In genomic region chr6:34022250-34022872, GRCh38 we compare ENCODE assay signal across 23 cellular contexts.
DNase-seq lines count a peak whose midpoint lies in the region; ATAC-seq, FAIRE-seq and TF ChIP-seq lines count a peak whose summit lies in the region.
"Had no signal": no experiment of that assay in that cellular context is flagged by ENCODE, and none has a peak within 500 bp of the region (broad histone marks: within the 10 kb centered on the region; RNA-seq: fewer than 3 reads in every experiment).

No MANE protein-coding gene starts in this region.

- H4K91ac ChIP-seq in H1 (replicated peaks; ENCODE audit: insufficient read length, low read length) (no peak overlapping the region), trophoblast cell (ENCODE audit: low read depth, low read length) (no peak overlapping the region)

- H3K27me3 ChIP-seq in H1 (replicated peaks in 1 of 4; ENCODE audit: control insufficient read depth in 3 of 4, extremely low read depth in 1 of 4, insufficient read depth in 3 of 4, low read length in 3 of 4), result peaks cover 0 to 2% (median 0%) of the 10 kb centered on the region in 4 experiments; a peak in 3 of 7 replicates
- H3K27me3 ChIP-seq in trophoblast cell (ENCODE audit: insufficient read depth, low read length), result no peaks in the 10 kb centered on the region
- peaks cover 7% of the 10 kb centered on the region for H3K27me3 ChIP-seq in lower lobe of right lung (ENCODE audit: low read depth)

- H3K79me2 ChIP-seq in H1 (ENCODE audit: control insufficient read depth in 1 of 2, insufficient read depth in 2 of 2, low read length in 2 of 2) (no peaks in the 10 kb centered on the region), trophoblast cell (ENCODE audit: control insufficient read depth, insufficient read depth, low read length, poor library complexity) (no peaks in the 10 kb centered on the region)

- H2BK120ac ChIP-seq in H1 (replicated peaks; ENCODE audit: low read depth, low read length) (no peak overlapping the region), trophoblast cell (ENCODE audit: insufficient read depth, low read length, poor library complexity) (no peak overlapping the region)

- TF ChIP-seq CTCF in H1 (IDR thresholded peaks at IDR 0.05; ENCODE audit: control extremely low read depth in 1 of 3, insufficient read depth in 1 of 3, low read depth in 1 of 3, low read length in 3 of 3) (no peak), nephron (IDR thresholded peaks at IDR 0.05; ENCODE audit: unreplicated experiment in 3 of 3) (no peak), lower lobe of right lung (IDR thresholded peaks at IDR 0.05) (no peak)

- H3K36me3 ChIP-seq in H1 (ENCODE audit: control insufficient read depth in 2 of 4, insufficient read depth in 4 of 4, low read length in 3 of 4) (no peaks in the 10 kb centered on the region), trophoblast cell (ENCODE audit: control insufficient read depth in 1 of 2, insufficient read depth in 2 of 2, low read length in 2 of 2) (no peaks in the 10 kb centered on the region), lower lobe of right lung (no peaks in the 10 kb centered on the region)
- H3K36me3 ChIP-seq: SJCRH30 had no signal

- H3K27ac ChIP-seq in H1 (ENCODE audit: low read depth, low read length) (no peak overlapping the region), trophoblast cell (ENCODE audit: low read depth, low read length) (no peak overlapping the region), lower lobe of right lung (no peak overlapping the region)
- H3K27ac ChIP-seq: C4-2B, HL-60, SJCRH30 had no signal

- H3K4ac ChIP-seq in H1 (replicated peaks; ENCODE audit: insufficient read length, low read depth, low read length) (no peak overlapping the region), trophoblast cell (ENCODE audit: low read depth, low read length) (no peak overlapping the region)

- H3K79me1 ChIP-seq in H1 (ENCODE audit: low read depth, low read length), result no peaks in the 10 kb centered on the region
- no peaks in the 10 kb centered on the region for H3K79me1 ChIP-seq in trophoblast cell (ENCODE audit: low read length)

- H2BK12ac ChIP-seq in H1 (ENCODE audit: low read depth, low read length) (no peak overlapping the region), trophoblast cell (ENCODE audit: low read length) (no peak overlapping the region)

- H4K8ac ChIP-seq in H1 (ENCODE audit: extremely low read depth, insufficient read depth, low read length) (peak overlapping the region; percentile 19), trophoblast cell (ENCODE audit: low read depth, low read length) (no peak overlapping the region)

- H3K4me3 Mint-ChIP-seq in nephron, result no peak overlapping the region
- H3K4me3 Mint-ChIP-seq: CD8-positive, alpha-beta memory T cell had no signal

- H3K9me3 Mint-ChIP-seq in nephron, result no peaks in the 10 kb centered on the region

- H3K4me1 ChIP-seq in H1 (replicated peaks in 1 of 4; ENCODE audit: control insufficient read depth in 3 of 4, insufficient read depth in 4 of 4, low read length in 3 of 4), result no peaks in the 10 kb centered on the region; a peak in 1 of 7 replicates
- H3K4me1 ChIP-seq in trophoblast cell (ENCODE audit: control insufficient read depth in 1 of 2, insufficient read depth in 2 of 2, low read length in 2 of 2), result no peaks in the 10 kb centered on the region
- no peaks in the 10 kb centered on the region for H3K4me1 ChIP-seq in lower lobe of right lung
- H3K4me1 ChIP-seq: SJCRH30 had no signal

- 89% methylated on average over 22 of the region's 22 CpGs; no CpG with 5 or more reads in 1 of the 2 experiments for WGBS in H1 (ENCODE audit: extremely low coverage in 1 of 2, insufficient coverage in 1 of 2, insufficient read length in 1 of 2, insufficient replicate concordance in 2 of 2, low coverage in 1 of 2, low lambda C conversion rate in 2 of 2, missing lambda C conversion rate in 1 of 2), 2 experiments
- WGBS in trophoblast cell (ENCODE audit: extremely low coverage, insufficient coverage, insufficient read length), result no CpG with 5 or more reads among the region's 22 CpGs

- no peak for TF ChIP-seq POLR2A in H1 (IDR thresholded peaks at IDR 0.05; ENCODE audit: control extremely low read depth in 1 of 2, low read depth in 2 of 2, low read length in 2 of 2)

- peak overlapping the region; percentile 32; the same call in 1 of the 2 replicates for H2BK20ac ChIP-seq in H1 (ENCODE audit: low read length)

- no peak overlapping the region for H2AFZ ChIP-seq in H1 (ENCODE audit: low read length)
- no peak overlapping the region for H2AFZ ChIP-seq in trophoblast cell (ENCODE audit: insufficient read depth, low read length, poor library complexity)

- no peak overlapping the region for H2BK15ac ChIP-seq in H1 (ENCODE audit: low read length)

- H2AK5ac ChIP-seq in H1 (ENCODE audit: low read depth, low read length) (no peak overlapping the region), trophoblast cell (ENCODE audit: low read length) (no peak overlapping the region)

- H3K4me2 ChIP-seq in H1 (ENCODE audit: insufficient read depth in 1 of 2, low read depth in 2 of 2, low read length in 2 of 2) (no peak overlapping the region), trophoblast cell (ENCODE audit: low read length) (no peak overlapping the region)

- H3K9ac ChIP-seq in H1 (replicated peaks in 1 of 4; ENCODE audit: extremely low read depth in 1 of 4, low read depth in 3 of 4, low read length in 3 of 4), result no peak overlapping the region
- no peak overlapping the region for H3K9ac ChIP-seq in trophoblast cell (ENCODE audit: low read length)

- peaks cover 33% of the 10 kb centered on the region for H3K27me3 Mint-ChIP-seq in nephron (ENCODE audit: low read depth)

- H3K18ac ChIP-seq in H1 (ENCODE audit: extremely low read depth, low read length) (no peak overlapping the region), trophoblast cell (ENCODE audit: low read length) (no peak overlapping the region)

- peaks cover 7% of the 10 kb centered on the region for H3K4me1 Mint-ChIP-seq in nephron
- H3K4me1 Mint-ChIP-seq: CD8-positive, alpha-beta memory T cell had no signal

- H3K9me3 ChIP-seq in H1 (ENCODE audit: insufficient read depth in 2 of 2, low read depth in 1 of 2, low read length in 1 of 2), result peaks cover 0 to 8% of the 10 kb centered on the region in 2 experiments; a peak in 2 of 4 replicates
- H3K9me3 ChIP-seq in trophoblast cell (ENCODE audit: insufficient read depth, low read depth, low read length), result peaks cover 6% of the 10 kb centered on the region
- H3K9me3 ChIP-seq in lower lobe of right lung, result no peaks in the 10 kb centered on the region
- H3K9me3 ChIP-seq: SJCRH30 had no signal

- intact Hi-C loops in lower lobe of right lung (cut with DNase I), result no loop called here

- H4K12ac ChIP-seq in trophoblast cell (ENCODE audit: low read depth, low read length), result no peak overlapping the region

- POLR2A ChIA-PET in H1 (lab: Charles Lee; ENCODE audit: partially characterized antibody), result interaction anchor here (1.1 kb wide), 1 partner anchor 46 kb away, joined by 3 read pairs; no protein-coding TSS in a partner anchor

- no peak overlapping the region for H3K4me3 ChIP-seq in H1 (ENCODE audit: extremely low read depth in 1 of 4, insufficient read depth in 2 of 4, low read depth in 3 of 4, low read length in 4 of 4)
- H3K4me3 ChIP-seq in trophoblast cell (ENCODE audit: low read depth, low read length), result peak overlapping the region; percentile 17
- H3K4me3 ChIP-seq in lower lobe of right lung, result no peak overlapping the region
- H3K4me3 ChIP-seq: SJCRH30 had no signal

- H3K14ac ChIP-seq in H1 (ENCODE audit: insufficient read length), result no peak overlapping the region
- no peak overlapping the region for H3K14ac ChIP-seq in trophoblast cell (ENCODE audit: low read length)

- DNase-seq in NCI-H69 (lab: John Stamatoyannopoulos, UW) (peak; percentile 47), H1 (ENCODE audit: low read depth in 1 of 2, low spot score in 2 of 2) (no peak), trophoblast cell (no peak), lower lobe of right lung (no peak)
- no peak for DNase-seq in NK-92 treated with Interleukin-12 subunit alpha and Interleukin-12 subunit beta, amount 100 ng/mL, for 24 hours (lab: John Stamatoyannopoulos, UW)
- DNase-seq: KBM-7, NCI-H1105, NCI-H146, NCI-H2029, NCI-H345, SJCRH30 had no signal

- no peak for TF ChIP-seq EP300 in H1 (IDR thresholded peaks at IDR 0.05; ENCODE audit: borderline replicate concordance in 1 of 2, low read depth in 2 of 2, low read length in 2 of 2)

- H3K56ac ChIP-seq in H1 (replicated peaks; ENCODE audit: insufficient read length, low read depth, low read length), result peak overlapping the region; percentile 22

- peaks cover 0 to 1% of the 10 kb centered on the region in 2 experiments for H4K20me1 ChIP-seq in H1 (replicated peaks in 1 of 2; ENCODE audit: control insufficient read depth in 1 of 2, insufficient read depth in 2 of 2, low read length in 2 of 2)

- CTCF ChIA-PET in H1 (lab: Charles Lee; ENCODE audit: partially characterized antibody), result interaction anchor here (0.7 to 16.1 kb wide), 5 partner anchors 9 to 132 kb away, joined by 3 to 234 read pairs (median 4); no protein-coding TSS in a partner anchor

- no peak for ATAC-seq in HG02571 (IDR thresholded peaks at IDR 0.05; ENCODE audit: unreplicated experiment)
- ATAC-seq in HG02852 (IDR thresholded peaks at IDR 0.05; ENCODE audit: unreplicated experiment), result no peak
- ATAC-seq in lower lobe of right lung, result no peak

- no peaks in the 10 kb centered on the region for H3K36me3 Mint-ChIP-seq in nephron (ENCODE audit: low read depth)
- H3K36me3 Mint-ChIP-seq: CD8-positive, alpha-beta memory T cell had no signal

- H2BK5ac ChIP-seq in H1 (ENCODE audit: low read depth, low read length), result no peak overlapping the region
- H2BK5ac ChIP-seq in trophoblast cell (ENCODE audit: low read depth, low read length, poor library complexity), result no peak overlapping the region

- FAIRE-seq in H1 (lab: Jason Lieb, UNC), result no peak
- FAIRE-seq: A204.1, G401.6, GM18507, H54, HepG2, RCC 7860 had no signal

- TF ChIP-seq RAD21 in H1 (IDR thresholded peaks at IDR 0.05 in 1 of 2, conservative IDR thresholded peaks at IDR 0.05 in 1 of 2; ENCODE audit: low read depth in 2 of 2, low read length in 2 of 2), result no peak

- H3K23me2 ChIP-seq in H1 (ENCODE audit: low read depth, low read length), result no peaks in the 10 kb centered on the region; the same call in 1 of the 2 replicates

- H4K5ac ChIP-seq in H1 (ENCODE audit: insufficient read length, low read depth, low read length), result no peak overlapping the region

- no peak overlapping the region for H3K23ac ChIP-seq in H1 (ENCODE audit: insufficient read length)
- no peak overlapping the region for H3K23ac ChIP-seq in trophoblast cell (ENCODE audit: low read length)

- peak overlapping the region in 2 of 3 experiments; percentile 23 to 43 for H3K27ac Mint-ChIP-seq in nephron
- H3K27ac Mint-ChIP-seq: CD8-positive, alpha-beta memory T cell had no signal

TF ChIP-seq in H1, 55 proteins besides CTCF, POLR2A, EP300 and RAD21 (continues in another document):
- no peak for TF ChIP-seq TEAD4 (IDR thresholded peaks at IDR 0.05; ENCODE audit: low read depth, low read length)
- TF ChIP-seq SP2 (IDR thresholded peaks at IDR 0.05; ENCODE audit: low read length), result no peak
- no peak for TF ChIP-seq KDM5A (IDR thresholded peaks at IDR 0.05; ENCODE audit: low read length)
- TF ChIP-seq ASH2L (IDR thresholded peaks at IDR 0.05; ENCODE audit: low read length), result no peak
- TF ChIP-seq POU5F1 (IDR thresholded peaks at IDR 0.05; ENCODE audit: low read depth, low read length), result no peak
- TF ChIP-seq HDAC6 (IDR thresholded peaks at IDR 0.05; ENCODE audit: low read depth, low read length), result no peak
